1 cellular context compared by ENCODE assay signal in genomic region chr12:2581293-2582045, GRCh38.
TF ChIP-seq lines count a peak whose summit lies in the region.

No MANE protein-coding gene starts in this region.

TF ChIP-seq in IMR-90, 13 proteins besides CTCF, POLR2A, EP300 and RAD21:
- TF ChIP-seq, protein P1, sequence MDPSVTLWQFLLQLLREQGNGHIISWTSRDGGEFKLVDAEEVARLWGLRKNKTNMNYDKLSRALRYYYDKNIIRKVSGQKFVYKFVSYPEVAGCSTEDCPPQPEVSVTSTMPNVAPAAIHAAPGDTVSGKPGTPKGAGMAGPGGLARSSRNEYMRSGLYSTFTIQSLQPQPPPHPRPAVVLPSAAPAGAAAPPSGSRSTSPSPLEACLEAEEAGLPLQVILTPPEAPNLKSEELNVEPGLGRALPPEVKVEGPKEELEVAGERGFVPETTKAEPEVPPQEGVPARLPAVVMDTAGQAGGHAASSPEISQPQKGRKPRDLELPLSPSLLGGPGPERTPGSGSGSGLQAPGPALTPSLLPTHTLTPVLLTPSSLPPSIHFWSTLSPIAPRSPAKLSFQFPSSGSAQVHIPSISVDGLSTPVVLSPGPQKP (IDR thresholded peaks at IDR 0.05; ENCODE audit: borderline replicate concordance, low read depth, low read length), result no peak
- no peak for TF ChIP-seq BHLHE40 (IDR thresholded peaks at IDR 0.05; ENCODE audit: low read depth, low read length)
- no peak for TF ChIP-seq RCOR1 (IDR thresholded peaks at IDR 0.05; ENCODE audit: insufficient replicate concordance, low read length)
- TF ChIP-seq MAZ (IDR thresholded peaks at IDR 0.05; ENCODE audit: borderline replicate concordance, low read depth, low read length), result no peak
- no peak for TF ChIP-seq CEBPB (IDR thresholded peaks at IDR 0.05; ENCODE audit: low read depth, low read length)
- TF ChIP-seq MXI1 (IDR thresholded peaks at IDR 0.05; ENCODE audit: borderline replicate concordance, low read depth, low read length), result no peak
- no peak for TF ChIP-seq CHD1 (IDR thresholded peaks at IDR 0.05; ENCODE audit: low read depth, low read length)
- TF ChIP-seq, protein P2, sequence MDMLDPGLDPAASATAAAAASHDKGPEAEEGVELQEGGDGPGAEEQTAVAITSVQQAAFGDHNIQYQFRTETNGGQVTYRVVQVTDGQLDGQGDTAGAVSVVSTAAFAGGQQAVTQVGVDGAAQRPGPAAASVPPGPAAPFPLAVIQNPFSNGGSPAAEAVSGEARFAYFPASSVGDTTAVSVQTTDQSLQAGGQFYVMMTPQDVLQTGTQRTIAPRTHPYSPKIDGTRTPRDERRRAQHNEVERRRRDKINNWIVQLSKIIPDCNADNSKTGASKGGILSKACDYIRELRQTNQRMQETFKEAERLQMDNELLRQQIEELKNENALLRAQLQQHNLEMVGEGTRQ (IDR thresholded peaks at IDR 0.05; ENCODE audit: low read depth, low read length), result no peak
- TF ChIP-seq NFE2L2 (IDR thresholded peaks at IDR 0.05; ENCODE audit: low read depth, low read length), result no peak
- TF ChIP-seq MAFK (IDR thresholded peaks at IDR 0.05; ENCODE audit: low read depth, low read length), result no peak
TF ChIP-seq in IMR-90: peak in this region for 0.
